10 cellular contexts compared by ENCODE assay signal in genomic region chr7:93551063-93551895, GRCh38. TPM values are rescaled to one million over a fixed set of nuclear protein-coding genes. Genes with fewer than 3 reads are reported as not detected.
DNase-seq lines count a peak whose midpoint lies in the region; ATAC-seq and TF ChIP-seq lines count a peak whose summit lies in the region.
"Had no signal": no experiment of that assay in that cellular context is flagged by ENCODE, and none has a peak within 500 bp of the region (broad histone marks: within the 10 kb centered on the region; RNA-seq: fewer than 3 reads in every experiment).

No MANE protein-coding gene starts in this region.

- POLR2A ChIA-PET in HEK293T (lab: Yijun Ruan, JAX): no interaction called here

- H4K20me1 ChIP-seq in hepatocyte (ENCODE audit: insufficient read depth, poor library complexity, severe bottlenecking): no peaks in the 10 kb centered on the region

- H3K9me2 ChIP-seq in hepatocyte (replicated peaks; ENCODE audit: insufficient read depth): no peaks in the 10 kb centered on the region

- H3K4me2 ChIP-seq in hepatocyte: no peak overlapping the region

- no peaks in the 10 kb centered on the region for H3K79me2 ChIP-seq in hepatocyte
- H3K79me2 ChIP-seq: parathyroid adenoma had no signal

- H3K36me3 ChIP-seq in hepatocyte (replicated peaks; ENCODE audit: insufficient read depth, low read depth): no peaks in the 10 kb centered on the region
- H3K36me3 ChIP-seq in H7 (replicated peaks; ENCODE audit: control insufficient read depth, insufficient read depth, low read length): no peaks in the 10 kb centered on the region
- H3K36me3 ChIP-seq: SJSA1 had no signal

- H3K27ac ChIP-seq in hepatocyte: no peak overlapping the region
- H3K27ac ChIP-seq: parathyroid adenoma, SJSA1 had no signal

- CTCF ChIA-PET in HEK293T (lab: Yijun Ruan, JAX): interaction anchor here (0.6 to 1.5 kb wide), 10 partner anchors 8 to 305 kb away, joined by 3 to 8 read pairs (median 4); no protein-coding TSS in a partner anchor

- no peaks in the 10 kb centered on the region for H3K4me1 ChIP-seq in hepatocyte (ENCODE audit: insufficient read depth)
- H3K4me1 ChIP-seq: parathyroid adenoma, SJSA1 had no signal

- H3K9me3 ChIP-seq in hepatocyte (ENCODE audit: low read depth): no peaks in the 10 kb centered on the region
- H3K9me3 ChIP-seq: SJSA1 had no signal

- H2AFZ ChIP-seq in hepatocyte: no peak overlapping the region
- H2AFZ ChIP-seq: parathyroid adenoma had no signal

- TF ChIP-seq CTCF in hepatocyte (IDR thresholded peaks at IDR 0.05; ENCODE audit: poor library complexity): peak; percentile 80

- 23% methylated on average over 6 of the region's 6 CpGs for WGBS in hepatocyte (ENCODE audit: low lambda C conversion rate, missing lambda C conversion rate)

- H3K27me3 ChIP-seq in hepatocyte (no peaks in the 10 kb centered on the region), H7 (ENCODE audit: control insufficient read depth, insufficient read depth, low read length) (no peaks in the 10 kb centered on the region)
- H3K27me3 ChIP-seq: SJSA1 had no signal

- DNase-seq in DMS53 (lab: John Stamatoyannopoulos, UW): peak; percentile 83
- peak; percentile 28 for DNase-seq in HEK293T (ENCODE audit: extremely low spot score)
- peak; percentile 82 for DNase-seq in SK-MEL-5 (ENCODE audit: low read depth, low spot score)
- DNase-seq in hepatocyte (ENCODE audit: low spot score): peak; percentile 72
- no peak for DNase-seq in H7
- no peak for DNase-seq in activated CD4-positive, alpha-beta T cell treated with anti-CD3 and anti-CD28 coated beads for 1 hour
- no peak for DNase-seq in cerebellar nuclear complex (lab: John Stamatoyannopoulos, UW)

- H3K4me3 ChIP-seq in hepatocyte: no peak overlapping the region
- H3K4me3 ChIP-seq in H7 (ENCODE audit: insufficient read depth, low read depth, low read length): no peak overlapping the region
- H3K4me3 ChIP-seq: SJSA1 had no signal

- no peak for ATAC-seq in GM19452 (IDR thresholded peaks at IDR 0.05; ENCODE audit: unreplicated experiment)

- in situ Hi-C loops in SK-MEL-5 (cut with HindIII; ENCODE audit: low pct_unique_long_range_greater_than_20kb, low sequenced_read_pairs): no loop called here

TF ChIP-seq in HEK293T, 16 proteins besides CTCF, POLR2A, EP300 and RAD21:
- TF ChIP-seq SUZ12 (IDR thresholded peaks at IDR 0.05): no peak
- no peak for TF ChIP-seq LEF1 (IDR thresholded peaks at IDR 0.05; ENCODE audit: borderline replicate concordance)
- TF ChIP-seq SP1 (IDR thresholded peaks at IDR 0.05): no peak
- no peak for TF ChIP-seq TARDBP (IDR thresholded peaks at IDR 0.05)
- no peak for TF ChIP-seq FOXK2 (IDR thresholded peaks at IDR 0.05)
- no peak for TF ChIP-seq CTBP1 (IDR thresholded peaks at IDR 0.05; ENCODE audit: borderline replicate concordance)
- no peak for TF ChIP-seq L3MBTL2 (conservative IDR thresholded peaks at IDR 0.05)
- no peak for TF ChIP-seq FOXA1 (IDR thresholded peaks at IDR 0.05)
- TF ChIP-seq NFRKB (IDR thresholded peaks at IDR 0.05): no peak
- no peak for TF ChIP-seq BHLHE40 (IDR thresholded peaks at IDR 0.05; ENCODE audit: borderline replicate concordance)
- TF ChIP-seq PKNOX1 (IDR thresholded peaks at IDR 0.05): no peak
- TF ChIP-seq HDGF (IDR thresholded peaks at IDR 0.05; ENCODE audit: borderline replicate concordance): no peak
- no peak for TF ChIP-seq FOXM1 (IDR thresholded peaks at IDR 0.05; ENCODE audit: borderline replicate concordance)
- TF ChIP-seq ARNT (IDR thresholded peaks at IDR 0.05): no peak

RNA-seq across cellular contexts. Expression of gene CALCR, which starts 23.2 kb away (rescaled TPM):
- total RNA-seq in SK-MEL-5 (2014; rRNA removed; shearing (Covaris generic)): 0.08 TPM in 1 of 2 replicates, not detected in the other
- polyA plus RNA-seq in SK-MEL-5 (2015; cell fraction: cytosol; rRNA removed): 0.04 TPM in 1 of 2 replicates, not detected in the other
- not detected in 2 replicates for polyA plus RNA-seq in SK-MEL-5 (2015; cell fraction: nucleus; rRNA removed)
- total RNA-seq in hepatocyte: 0.07 and 0.12 TPM in 2 replicates
- not detected in 2 replicates for polyA plus RNA-seq in hepatocyte
- 1.4 and 4.0 TPM in 2 replicates for total RNA-seq in H7 (2014; rRNA removed; shearing (Covaris generic))
- total RNA-seq: SJSA1 had no signal

Comparison
In these comparisons a context has a peak if more than half of its experiments do, and no peak if none do; other contexts are left out.
1. DNase-seq: peak in DMS53 (single experiment), HEK293T (single experiment), SK-MEL-5 (single experiment) and hepatocyte (single experiment); none in H7 (single experiment), activated CD4-positive, alpha-beta T cell treated with anti-CD3 and anti-CD28 coated beads for 1 hour (single experiment) and cerebellar nuclear complex (0 of 2).